Comparison of ENCODE assay signal across 35 cellular contexts in the genomic region with DNA sequence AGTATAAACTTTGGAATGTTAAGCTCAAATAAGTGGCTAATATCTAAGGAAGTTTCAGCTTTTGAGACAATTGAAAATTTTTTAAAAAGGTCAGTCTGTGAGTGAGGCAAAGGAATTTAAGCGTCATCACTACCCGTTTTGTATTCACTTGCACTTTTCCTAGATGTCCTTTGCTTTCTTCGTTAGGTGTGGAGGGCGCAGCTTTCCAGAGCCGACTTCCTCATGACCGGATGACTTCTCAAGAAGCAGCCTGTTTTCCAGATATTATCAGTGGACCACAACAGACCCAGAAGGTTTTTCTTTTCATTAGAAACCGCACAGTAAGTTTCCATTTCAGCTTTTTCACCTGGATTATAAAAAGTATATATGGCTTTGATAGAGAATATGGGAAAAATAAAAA. TPM values are rescaled to one million over a fixed set of nuclear protein-coding genes. Genes with fewer than 3 reads are reported as not detected.
"Had no signal": no experiment of that assay in that cellular context is flagged by ENCODE, and none has a peak within 500 bp of the region (broad histone marks: within the 10 kb centered on the region; RNA-seq: fewer than 3 reads in every experiment).

No MANE protein-coding gene starts in this region.

- H3K27ac Mint-ChIP-seq: endodermal cell; stimulated activated naive B cell treated with anti-CD40 and anti-IgM and Interleukin-4, amounts not matched to agents 10 μg/mL and 1 μg/mL and 100 μg/mL, for 72 hours; stimulated activated naive CD8-positive, alpha-beta T cell treated with anti-CD3 and anti-CD28 coated beads, Interleukin-15, amount 100 ng/mL, for 72 hours had no signal

- H2AFZ ChIP-seq: hepatocyte had no signal

- DNase-seq: cortex of kidney; dorsolateral prefrontal cortex; effector CD4-positive, alpha-beta T cell; endodermal cell; foreskin keratinocyte; heart left ventricle; kidney; mesenchymal stem cell; midbrain; naive thymus-derived CD4-positive, alpha-beta T cell; nucleus accumbens; posterior cingulate gyrus; retina; right lobe of liver; small intestine; stimulated activated CD4-positive, alpha-beta T cell treated with anti-CD3 and anti-CD28 coated beads, Interleukin-15, amount 100 ng/mL, for 24 hours; stimulated activated CD4-positive, alpha-beta T cell treated with anti-CD3 and anti-CD28 coated beads, Interleukin-2, amount 100 ng/mL, for 48 hours; stimulated activated naive B cell treated with anti-CD40 and anti-IgM and Interleukin-4, amounts not matched to agents 10 μg/mL and 1 μg/mL and 100 μg/mL, for 72 hours; stimulated activated naive CD8-positive, alpha-beta T cell treated with anti-CD3 and anti-CD28 coated beads, Interleukin-15, amount 100 ng/mL, for 72 hours; transverse colon; upper lobe of right lung; uterus had no signal

- H3K27ac ChIP-seq: dorsolateral prefrontal cortex, esophagus muscularis mucosa, foreskin keratinocyte, gastroesophageal sphincter, hepatocyte, right lobe of liver, suprapubic skin, transverse colon, upper lobe of right lung, uterus had no signal

- ATAC-seq: foreskin keratinocyte; gastroesophageal sphincter; left lobe of liver; naive thymus-derived CD4-positive, alpha-beta T cell; right lobe of liver; stimulated activated naive B cell treated with anti-CD40 and anti-IgM and Interleukin-4, amounts not matched to agents 10 μg/mL and 1 μg/mL and 100 μg/mL, for 72 hours; stimulated activated naive CD8-positive, alpha-beta T cell treated with anti-CD3 and anti-CD28 coated beads, Interleukin-15, amount 100 ng/mL, for 72 hours; upper lobe of right lung had no signal

- H3K4me1 ChIP-seq: right lobe of liver, suprapubic skin, transverse colon, upper lobe of right lung, uterus had no signal

- H3K27me3 ChIP-seq: dorsolateral prefrontal cortex, esophagus muscularis mucosa, foreskin keratinocyte, gastroesophageal sphincter, heart left ventricle, hepatocyte, right lobe of liver, suprapubic skin, transverse colon, upper lobe of right lung, uterus had no signal

- H3K4me3 Mint-ChIP-seq: endodermal cell; naive thymus-derived CD4-positive, alpha-beta T cell; nephron; stimulated activated naive B cell treated with anti-CD40 and anti-IgM and Interleukin-4, amounts not matched to agents 10 μg/mL and 1 μg/mL and 100 μg/mL, for 72 hours; stimulated activated naive CD8-positive, alpha-beta T cell treated with anti-CD3 and anti-CD28 coated beads, Interleukin-15, amount 100 ng/mL, for 72 hours had no signal

- FAIRE-seq: kidney, small intestine had no signal

- H3K27me3 Mint-ChIP-seq: naive thymus-derived CD4-positive, alpha-beta T cell; stimulated activated naive B cell treated with anti-CD40 and anti-IgM and Interleukin-4, amounts not matched to agents 10 μg/mL and 1 μg/mL and 100 μg/mL, for 72 hours; stimulated activated naive CD8-positive, alpha-beta T cell treated with anti-CD3 and anti-CD28 coated beads, Interleukin-15, amount 100 ng/mL, for 72 hours had no signal

- H3K4me2 ChIP-seq: hepatocyte had no signal

- H3K4me3 ChIP-seq: dorsolateral prefrontal cortex, esophagus muscularis mucosa, gastroesophageal sphincter, heart left ventricle, hepatocyte, lung, right lobe of liver, suprapubic skin, transverse colon, upper lobe of right lung, uterus had no signal

- H3K9me3 ChIP-seq: esophagus muscularis mucosa, gastroesophageal sphincter, heart left ventricle, right lobe of liver, suprapubic skin, transverse colon, upper lobe of right lung, uterus had no signal

- H3K9me3 Mint-ChIP-seq: endodermal cell; naive thymus-derived CD4-positive, alpha-beta T cell; nephron; stimulated activated naive B cell treated with anti-CD40 and anti-IgM and Interleukin-4, amounts not matched to agents 10 μg/mL and 1 μg/mL and 100 μg/mL, for 72 hours; stimulated activated naive CD8-positive, alpha-beta T cell treated with anti-CD3 and anti-CD28 coated beads, Interleukin-15, amount 100 ng/mL, for 72 hours had no signal

- H3K36me3 ChIP-seq: uterus had no signal

RNA-seq across cellular contexts. Expression of gene TEX46, which starts 34.5 kb away (rescaled TPM):
- total RNA-seq: endodermal cell, epithelial cell of proximal tubule, esophagus muscularis mucosa, foreskin keratinocyte, gastroesophageal sphincter, hepatocyte, kidney, left lobe of liver, liver, lung, mucosa of gallbladder, osteocyte, pulmonary artery endothelial cell, right lobe of liver, suprapubic skin, transverse colon, upper lobe of right lung had no signal
- polyA plus RNA-seq: fibroblast of lung; foreskin keratinocyte; heart left ventricle; hepatocyte; liver; lung; naive thymus-derived CD4-positive, alpha-beta T cell; small intestine had no signal
